ENCODE assay signal across 21 cellular contexts in genomic region chr6:167734662-167735497, GRCh38.
DNase-seq lines count a peak whose midpoint lies in the region; ATAC-seq and TF ChIP-seq lines count a peak whose summit lies in the region.
"Had no signal": no experiment of that assay in that cellular context is flagged by ENCODE, and none has a peak within 500 bp of the region (broad histone marks: within the 10 kb centered on the region; RNA-seq: fewer than 3 reads in every experiment).

No MANE protein-coding gene starts in this region.

- peak overlapping the region in 8 of 11 experiments; percentile 69 to 84 (median 78); a peak in 17 of 22 replicates for H3K9ac ChIP-seq in BLaER1 treated with 17β-estradiol and CSF1 and Interleukin-3, amounts not matched to agents 10 nM and 100 nM
- H3K9ac ChIP-seq: GM23248 had no signal

- H3K4me1 ChIP-seq in BLaER1 treated with 17β-estradiol and CSF1 and Interleukin-3, amounts not matched to agents 10 nM and 100 nM: peaks cover 37 to 86% (median 73%) of the 10 kb centered on the region in 10 experiments
- H3K4me1 ChIP-seq in right lobe of liver (peaks cover 0 to 22% (median 7%) of the 10 kb centered on the region in 4 donors), suprapubic skin (peaks cover 20% of the 10 kb centered on the region)
- H3K4me1 ChIP-seq: adrenal gland, SJCRH30 had no signal

- peak in 2 of 4 donors; percentile 12 to 49 for ATAC-seq in right lobe of liver
- ATAC-seq: stimulated activated naive B cell treated with anti-CD40 and anti-IgM and Interleukin-4, amounts not matched to agents 10 μg/mL and 1 μg/mL and 100 μg/mL, for 72 hours had no signal

- TF ChIP-seq CTCF in right lobe of liver (IDR thresholded peaks at IDR 0.05) (no peak), suprapubic skin (IDR thresholded peaks at IDR 0.05) (no peak)

- H3K4me2 ChIP-seq in BLaER1 treated with 17β-estradiol and CSF1 and Interleukin-3, amounts not matched to agents 10 nM and 100 nM: peak overlapping the region; percentile 57 to 90 (median 82)

- H3K27me3 ChIP-seq in BLaER1 treated with 17β-estradiol and CSF1 and Interleukin-3, amounts not matched to agents 10 nM and 100 nM: no peaks in the 10 kb centered on the region
- H3K27me3 ChIP-seq in right lobe of liver (no peaks in the 10 kb centered on the region), suprapubic skin (peaks cover 10% of the 10 kb centered on the region)
- H3K27me3 ChIP-seq: adrenal gland, SJCRH30, testis had no signal

- H4K20me1 ChIP-seq in BLaER1 treated with 17β-estradiol and CSF1 and Interleukin-3, amounts not matched to agents 10 nM and 100 nM: no peaks in the 10 kb centered on the region

- peak overlapping the region in 9 of 11 experiments; percentile 71 to 97 (median 91); a peak in 19 of 22 replicates for H3K27ac ChIP-seq in BLaER1 treated with 17β-estradiol and CSF1 and Interleukin-3, amounts not matched to agents 10 nM and 100 nM
- peak overlapping the region; percentile 43 to 88 (median 60) for H3K27ac ChIP-seq in right lobe of liver
- peak overlapping the region; percentile 18 for H3K27ac ChIP-seq in suprapubic skin
- H3K27ac ChIP-seq: GM23248, SJCRH30 had no signal

- TF ChIP-seq POLR2A in right lobe of liver (IDR thresholded peaks at IDR 0.05) (no peak), suprapubic skin (IDR thresholded peaks at IDR 0.05) (no peak)

- intact Hi-C loops in right lobe of liver (cut with DNase I): no loop called here

- no peaks in the 10 kb centered on the region for H3K36me3 ChIP-seq in BLaER1 treated with 17β-estradiol and CSF1 and Interleukin-3, amounts not matched to agents 10 nM and 100 nM
- H3K36me3 ChIP-seq in right lobe of liver: no peaks in the 10 kb centered on the region
- no peaks in the 10 kb centered on the region for H3K36me3 ChIP-seq in suprapubic skin
- H3K36me3 ChIP-seq: adrenal gland, SJCRH30 had no signal

- peaks cover 0 to 21% (median 5%) of the 10 kb centered on the region in 11 experiments; a peak in 10 of 22 replicates for H3K9me3 ChIP-seq in BLaER1 treated with 17β-estradiol and CSF1 and Interleukin-3, amounts not matched to agents 10 nM and 100 nM (replicated peaks in 1 of 11)
- H3K9me3 ChIP-seq in right lobe of liver (no peaks in the 10 kb centered on the region), suprapubic skin (no peaks in the 10 kb centered on the region)
- H3K9me3 ChIP-seq: adrenal gland, SJCRH30, testis had no signal

- TF ChIP-seq EP300 in suprapubic skin (IDR thresholded peaks at IDR 0.05): no peak

- WGBS in right lobe of liver (ENCODE audit: insufficient coverage, low coverage, low lambda C conversion rate, missing lambda C conversion rate): 40% methylated on average over 23 of the region's 29 CpGs
- WGBS in suprapubic skin: 83% methylated on average over 26 of the region's 29 CpGs

- H3K4me3 ChIP-seq in BLaER1 treated with 17β-estradiol and CSF1 and Interleukin-3, amounts not matched to agents 10 nM and 100 nM: peak overlapping the region in 3 of 10 experiments; percentile 20 to 49 (median 20); a peak in 3 of 20 replicates
- no peak overlapping the region for H3K4me3 ChIP-seq in right lobe of liver
- H3K4me3 ChIP-seq in suprapubic skin: no peak overlapping the region
- H3K4me3 ChIP-seq: adrenal gland, GM23248, SJCRH30, testis had no signal

- in situ Hi-C loops in G401 (cut with HindIII; ENCODE audit: low sequenced_read_pairs): no loop called here

- DNase-seq in NAMALWA (ENCODE audit: low spot score): peak; percentile 9
- DNase-seq in right lobe of liver: peak in 1 of 3 donors; percentile 73
- DNase-seq in suprapubic skin (ENCODE audit: low spot score in 2 of 2): no peak
- no peak for DNase-seq in NOMO-1 treated with DMSO at 0.1 percent for 48 hours (lab: John Stamatoyannopoulos, UW; ENCODE audit: unreplicated experiment)
- DNase-seq in NCI-H146 treated with DMSO at 0.1 percent for 48 hours (lab: John Stamatoyannopoulos, UW; ENCODE audit: unreplicated experiment): no peak
- no peak for DNase-seq in G401 (ENCODE audit: low spot score)
- DNase-seq: activated CD4-positive, alpha-beta T cell treated with anti-CD3 and anti-CD28 coated beads, Interleukin-2, amount 50 U/mL, for 1 hour; activated naive CD4-positive, alpha-beta T cell treated with anti-CD3 and anti-CD28 coated beads for 36 hours; effector CD8-positive, alpha-beta T cell; glutamatergic neuron; GM23248; HFFc6; mammary epithelial cell; NCI-H187 treated with DMSO at 0.1 percent for 48 hours; NCI-H69; stimulated activated CD4-positive, alpha-beta T cell treated with anti-CD3 and anti-CD28 coated beads, Interleukin-4, amount 100 ng/mL, for 4 hours; stimulated activated naive B cell treated with anti-CD40 and anti-IgM and Interleukin-4, amounts not matched to agents 10 μg/mL and 1 μg/mL and 100 μg/mL, for 72 hours; testis had no signal

Comparison
In these comparisons a context has a peak if more than half of its experiments do, and no peak if none do; other contexts are left out.
1. H3K27ac ChIP-seq: peak in every context shown above with its lines; median percentile 91 in BLaER1 treated with 17β-estradiol and CSF1 and Interleukin-3, amounts not matched to agents 10 nM and 100 nM; 60 in right lobe of liver; 18 in suprapubic skin.